In genomic region chr4:25117274-25117673, GRCh38 we compare ENCODE assay signal across 27 cellular contexts.
"Had no signal": no experiment of that assay in that cellular context is flagged by ENCODE, and none has a peak within 500 bp of the region (broad histone marks: within the 10 kb centered on the region; RNA-seq: fewer than 3 reads in every experiment).

No MANE protein-coding gene starts in this region.

- H3K27ac ChIP-seq: adrenal gland, RWPE1, SK-N-MC had no signal

- H3K4me3 ChIP-seq: adrenal gland, MG63, SK-N-MC had no signal

- DNase-seq: activated CD4-positive, alpha-beta memory T cell treated with anti-CD3 and anti-CD28 coated beads for 36 hours; activated CD4-positive, alpha-beta T cell treated with anti-CD3 and anti-CD28 coated beads, Interleukin-2, amount 10 ng/mL, durations not matched to agents 7 days and 5 days; activated CD4-positive, CD25-positive, alpha-beta regulatory T cell; activated gamma-delta T cell treated with Interleukin-2 at 50 U/mL for 16 hours; activated naive CD4-positive, alpha-beta T cell treated with anti-CD3 and anti-CD28 coated beads, Interleukin-2, amount 50 U/mL, for 16 hours; activated naive CD8-positive, alpha-beta T cell treated with anti-CD3 and anti-CD28 coated beads, Interleukin-2, amount 10 ng/mL, durations not matched to agents 7 days and 5 days; activated T-cell treated with anti-CD3 and anti-CD28 coated beads for 4 hours; activated T-cell treated with anti-CD3 and anti-CD28 coated beads, Interleukin-2, amount 50 U/mL, for 72 hours; adrenal gland; anterior cingulate cortex; MG63; MV-4-11; NCI-H1092 treated with DMSO at 0.1 percent for 48 hours; NCI-H1417 treated with DMSO at 0.1 percent for 48 hours; NCI-H1694; NCI-H2029 treated with DMSO at 0.1 percent for 48 hours; NCI-H345; NCI-H510A; NCI-H526 treated with DMSO at 0.1 percent for 48 hours; NCI-H82; SHP77 treated with DMSO at 0.1 percent for 48 hours; T-cell; T-helper 2 cell; T1000 had no signal

- H3K27me3 ChIP-seq: adrenal gland, MG63 had no signal

- H3K4me1 ChIP-seq: adrenal gland had no signal

- H3K9me3 ChIP-seq: adrenal gland, MG63 had no signal

- ATAC-seq: Panc1, T-cell had no signal

- H3K36me3 ChIP-seq: adrenal gland, MG63 had no signal
